Comparison of ENCODE assay signal across 23 cellular contexts in the genomic region with DNA sequence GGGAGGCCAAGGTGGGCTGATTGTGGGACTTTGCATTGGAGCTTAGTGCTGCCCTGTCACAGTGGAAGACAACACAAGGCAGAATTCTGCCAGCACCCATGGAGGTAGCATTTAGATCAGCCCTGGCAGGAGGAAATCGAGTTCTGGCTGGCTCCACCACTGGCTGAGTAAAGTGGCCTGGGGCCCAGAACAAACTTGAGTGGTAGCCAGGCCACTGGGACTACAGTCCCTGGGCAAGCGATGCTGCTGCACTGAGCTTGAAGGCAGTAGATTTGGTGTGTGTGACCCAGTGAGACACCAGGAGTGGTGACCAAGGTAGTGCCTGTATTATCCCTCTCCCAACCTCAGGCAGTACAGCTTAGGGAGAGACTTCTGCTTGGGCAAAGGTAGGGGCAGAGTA. TPM values are rescaled to one million over a fixed set of nuclear protein-coding genes. Genes with fewer than 3 reads are reported as not detected.
A peak's percentile ranks its signal among the peaks of the same experiment; 100 is the strongest.
DNase-seq lines count a peak whose midpoint lies in the region; ATAC-seq, FAIRE-seq and TF ChIP-seq lines count a peak whose summit lies in the region.
"Had no signal": no experiment of that assay in that cellular context is flagged by ENCODE, and none has a peak within 500 bp of the region (broad histone marks: within the 10 kb centered on the region; RNA-seq: fewer than 3 reads in every experiment).

No MANE protein-coding gene starts in this region.

- 17 to 19% methylated on average over 2 of the region's 2 CpGs for WGBS in GM23248 (ENCODE audit: low coverage in 1 of 2, low lambda C conversion rate in 2 of 2, missing lambda C conversion rate in 2 of 2), 2 experiments
- WGBS in K562 (ENCODE audit: insufficient coverage, low coverage, missing lambda C conversion rate): 34% methylated on average over 2 of the region's 2 CpGs

- H3K4me3 ChIP-seq in GM23248: no peak overlapping the region
- H3K4me3 ChIP-seq in MG63: no peak overlapping the region
- no peak overlapping the region for H3K4me3 ChIP-seq in K562
- H3K4me3 ChIP-seq: BLaER1 treated with 17β-estradiol and CSF1 and Interleukin-3, amounts not matched to agents 10 nM and 100 nM; SJCRH30 had no signal

- DNase-seq in GM23248 (peak; percentile 4), MG63 (peak; percentile 79), K562 (ENCODE audit: extremely low read depth in 1 of 4, low spot score in 3 of 4) (no peak), omental fat pad (ENCODE audit: low spot score) (no peak), GM13977 (ENCODE audit: low spot score) (no peak)
- DNase-seq in activated CD4-positive, alpha-beta T cell treated with anti-CD3 and anti-CD28 coated beads, Interleukin-2, amount 10 ng/mL, durations not matched to agents 7 days and 5 days: no peak
- DNase-seq: CD8-positive, alpha-beta memory T cell; DMS79; HFFc6; Kasumi-1; NCI-H1105 treated with DMSO at 0.1 percent for 48 hours; NCI-H1694 treated with DMSO at 0.1 percent for 48 hours; NCI-H2107; NCI-H510A treated with DMSO at 0.1 percent for 48 hours; NCI-H774; RPMI8226; SJCRH30 had no signal

- no peak overlapping the region for H3K4me3 Mint-ChIP-seq in activated CD4-positive, alpha-beta T cell treated with anti-CD3 and anti-CD28 coated beads, Interleukin-2, amount 10 ng/mL, durations not matched to agents 7 days and 5 days
- H3K4me3 Mint-ChIP-seq: CD8-positive, alpha-beta memory T cell; HFFc6 had no signal

- TF ChIP-seq RAD21 in K562 (CRISPR knock-in tag; conservative IDR thresholded peaks at IDR 0.05 in 1 of 2, IDR thresholded peaks at IDR 0.05 in 1 of 2): no peak

- no peaks in the 10 kb centered on the region for H3K36me3 Mint-ChIP-seq in activated CD4-positive, alpha-beta T cell treated with anti-CD3 and anti-CD28 coated beads, Interleukin-2, amount 10 ng/mL, durations not matched to agents 7 days and 5 days (ENCODE audit: low read depth)

- no peak for TF ChIP-seq POLR2A in K562 (conservative IDR thresholded peaks at IDR 0.05)

- H2AFZ ChIP-seq in GM23248 (no peak overlapping the region), K562 (ENCODE audit: low read depth, low read length) (no peak overlapping the region)

- H3K36me3 ChIP-seq in GM23248 (ENCODE audit: low read depth) (no peaks in the 10 kb centered on the region), MG63 (no peaks in the 10 kb centered on the region), K562 (ENCODE audit: control insufficient read depth, insufficient read depth, low read length) (no peaks in the 10 kb centered on the region)
- H3K36me3 ChIP-seq: BLaER1 treated with 17β-estradiol and CSF1 and Interleukin-3, amounts not matched to agents 10 nM and 100 nM; SJCRH30 had no signal

- H3K9me3 ChIP-seq in GM23248 (ENCODE audit: low read depth): no peaks in the 10 kb centered on the region
- H3K9me3 ChIP-seq in MG63: peaks cover 3% of the 10 kb centered on the region
- H3K9me3 ChIP-seq in K562 (replicated peaks; ENCODE audit: control insufficient read depth, insufficient read depth, low read depth, low read length): peaks cover 19% of the 10 kb centered on the region
- H3K9me3 ChIP-seq: SJCRH30 had no signal

- H3K9me3 Mint-ChIP-seq in activated CD4-positive, alpha-beta T cell treated with anti-CD3 and anti-CD28 coated beads, Interleukin-2, amount 10 ng/mL, durations not matched to agents 7 days and 5 days: peaks cover 8% of the 10 kb centered on the region

- no peak for FAIRE-seq in K562 (lab: Jason Lieb, UNC)
- FAIRE-seq: D721Med, GM12892 had no signal

- peaks cover 3% of the 10 kb centered on the region for H3K27me3 Mint-ChIP-seq in activated CD4-positive, alpha-beta T cell treated with anti-CD3 and anti-CD28 coated beads, Interleukin-2, amount 10 ng/mL, durations not matched to agents 7 days and 5 days

- ATAC-seq in K562 (peak; percentile 43; the same call in 2 of the 3 replicates), omental fat pad (ENCODE audit: low FRiP score) (peak; percentile 19), HG03108 (IDR thresholded peaks at IDR 0.05; ENCODE audit: unreplicated experiment) (no peak), GM21447 (IDR thresholded peaks at IDR 0.05; ENCODE audit: unreplicated experiment) (no peak)

- H3F3A ChIP-seq in GM23248 (ENCODE audit: insufficient read depth): no peaks in the 10 kb centered on the region

- TF ChIP-seq CTCF in K562 (IDR thresholded peaks at IDR 0.05 in 2 of 3, conservative IDR thresholded peaks at IDR 0.05 in 1 of 3; ENCODE audit: insufficient read depth in 2 of 3, low read depth in 1 of 3, low read length in 3 of 3) (no peak), omental fat pad (IDR thresholded peaks at IDR 0.05) (no peak), GM13977 (IDR thresholded peaks at IDR 0.05; ENCODE audit: extremely low read depth, insufficient read depth, missing control alignments) (no peak)

- H3K27me3 ChIP-seq in GM23248 (replicated peaks; ENCODE audit: insufficient read depth) (peaks cover 12% of the 10 kb centered on the region), MG63 (no peaks in the 10 kb centered on the region), K562 (ENCODE audit: control insufficient read depth in 2 of 2, insufficient read depth in 2 of 2, low read length in 2 of 2) (no peaks in the 10 kb centered on the region)
- H3K27me3 ChIP-seq: BLaER1 treated with 17β-estradiol and CSF1 and Interleukin-3, amounts not matched to agents 10 nM and 100 nM; SJCRH30 had no signal

- H3K27ac ChIP-seq in GM23248 (no peak overlapping the region), K562 (ENCODE audit: extremely low read depth, low read depth, low read length) (no peak overlapping the region)
- H3K27ac ChIP-seq: BLaER1 treated with 17β-estradiol and CSF1 and Interleukin-3, amounts not matched to agents 10 nM and 100 nM; HL-60; SJCRH30 had no signal

- no peak overlapping the region for H3K27ac Mint-ChIP-seq in activated CD4-positive, alpha-beta T cell treated with anti-CD3 and anti-CD28 coated beads, Interleukin-2, amount 10 ng/mL, durations not matched to agents 7 days and 5 days
- H3K27ac Mint-ChIP-seq: CD8-positive, alpha-beta memory T cell; HFFc6 had no signal

- H3K4me1 ChIP-seq in GM23248 (ENCODE audit: insufficient read depth): no peaks in the 10 kb centered on the region
- peaks cover 0 to 13% of the 10 kb centered on the region in 2 experiments; a peak in 3 of 5 replicates for H3K4me1 ChIP-seq in K562 (replicated peaks in 1 of 2; ENCODE audit: control insufficient read depth in 2 of 2, insufficient read depth in 2 of 2, low read length in 2 of 2)
- H3K4me1 ChIP-seq: SJCRH30 had no signal

- in situ Hi-C loops in GM23248 (cut with MboI): no loop called here
- in situ Hi-C loops in K562 (cut with MboI): no loop called here
- in situ Hi-C loops in GM13977 (cut with MboI; ENCODE audit: low pct_unique_long_range_greater_than_20kb, low sequenced_read_pairs, unreplicated experiment): no loop called here

- no peak for TF ChIP-seq EP300 in K562 (IDR thresholded peaks at IDR 0.05; ENCODE audit: low read length)

- H4K20me1 ChIP-seq in GM23248 (ENCODE audit: insufficient read depth): no peaks in the 10 kb centered on the region
- H4K20me1 ChIP-seq in K562 (replicated peaks; ENCODE audit: control insufficient read depth, insufficient read depth, low read length): no peaks in the 10 kb centered on the region
- H4K20me1 ChIP-seq: BLaER1 treated with 17β-estradiol and CSF1 and Interleukin-3, amounts not matched to agents 10 nM and 100 nM had no signal

- POLR2A ChIA-PET in K562 (lab: Yijun Ruan, JAX): no interaction called here
- POLR2A ChIA-PET in activated CD4-positive, alpha-beta T cell treated with anti-CD3 and anti-CD28 coated beads, Interleukin-2, amount 10 ng/mL, durations not matched to agents 7 days and 5 days (lab: Charles Lee): no interaction called here

- H3K9me1 ChIP-seq in K562 (ENCODE audit: control insufficient read depth, insufficient read depth, low read length): no peaks in the 10 kb centered on the region

- intact Hi-C loops in K562 (cut with micrococcal nuclease): no loop called here

- H3K79me2 ChIP-seq in GM23248 (ENCODE audit: insufficient read depth) (no peaks in the 10 kb centered on the region), K562 (ENCODE audit: control insufficient read depth, insufficient read depth, low read length) (no peaks in the 10 kb centered on the region)

- BruUV-seq in K562 (replicated peaks; lab: Mats Ljungman, UMichigan): no TSS peak

- no peaks in the 10 kb centered on the region for H3K4me1 Mint-ChIP-seq in activated CD4-positive, alpha-beta T cell treated with anti-CD3 and anti-CD28 coated beads, Interleukin-2, amount 10 ng/mL, durations not matched to agents 7 days and 5 days
- H3K4me1 Mint-ChIP-seq: CD8-positive, alpha-beta memory T cell had no signal

- no peak overlapping the region for H3K9ac ChIP-seq in GM23248
- no peak overlapping the region for H3K9ac ChIP-seq in K562 (ENCODE audit: insufficient read depth in 1 of 2, low read depth in 2 of 2, low read length in 2 of 2)
- H3K9ac ChIP-seq: BLaER1 treated with 17β-estradiol and CSF1 and Interleukin-3, amounts not matched to agents 10 nM and 100 nM had no signal

- CTCF ChIA-PET in K562 (lab: Yijun Ruan, JAX; ENCODE audit: low intra/inter-chr PET ratio): no interaction called here
- CTCF ChIA-PET in activated CD4-positive, alpha-beta T cell treated with anti-CD3 and anti-CD28 coated beads, Interleukin-2, amount 10 ng/mL, durations not matched to agents 7 days and 5 days (lab: Charles Lee): no interaction called here

- H3K4me2 ChIP-seq in GM23248 (ENCODE audit: unreplicated experiment) (no peak overlapping the region), K562 (ENCODE audit: insufficient read depth, low read length) (no peak overlapping the region)
- H3K4me2 ChIP-seq: BLaER1 treated with 17β-estradiol and CSF1 and Interleukin-3, amounts not matched to agents 10 nM and 100 nM had no signal

- H3K9me2 ChIP-seq in GM23248 (ENCODE audit: insufficient read depth): no peaks in the 10 kb centered on the region

RNA-seq across cellular contexts. Expression of a gene that starts 22.5 kb away (rescaled TPM):
- 60.6 and 60.8 TPM in 2 replicates for total RNA-seq in GM23248 (2014; rRNA removed; shearing (Covaris generic))
- polyA plus RNA-seq in GM23248 (2016; fragmentation: Nextera tagmentation; extraction: Ambion mirVana): 20.1 and 21.3 TPM in 2 replicates
- total RNA-seq in MG63 (2014; rRNA removed; shearing (Covaris generic); ENCODE audit: low replicate concordance): 42.8 and 71.7 TPM in 2 replicates
- total RNA-seq in K562 (2011; cell fraction: chromatin; rRNA removed; ENCODE audit: low replicate concordance): 31.4 and 70.8 TPM in 2 replicates
- 18.7 and 21.8 TPM in 2 replicates for total RNA-seq in K562 (2011; cell fraction: nucleolus; rRNA removed)
- 46.7 and 75.7 TPM in 2 replicates for total RNA-seq in K562 (2011; cell fraction: nucleoplasm; rRNA removed)
- 34.0 and 36.0 TPM in 2 replicates for total RNA-seq in K562 (2014; rRNA removed)
- 72.4 and 78.0 TPM in 2 replicates for total RNA-seq in K562 (2014; rRNA removed; fragmentation: Illumina TruSeq; extraction: Trizol)
- 49.2 and 55.2 TPM in 2 replicates for total RNA-seq in K562 (2015; rRNA removed; fragmentation: Illumina TruSeq; extraction: Trizol)
- 42.6 and 43.3 TPM in 2 replicates for total RNA-seq in K562 (2021)
- 63.6 and 71.0 TPM in 2 replicates for polyA plus RNA-seq in K562 (2011; rRNA removed)
- 8.5 and 31.3 TPM in 2 replicates for polyA plus RNA-seq in K562 (2011; cell fraction: cytosol; rRNA removed)
- 27.2 and 68.0 TPM in 2 replicates for polyA plus RNA-seq in K562 (2011; cell fraction: nucleus; rRNA removed)
- 18.7 and 19.1 TPM in 2 replicates for polyA plus RNA-seq in K562 (2012)
- polyA plus RNA-seq in K562 (2014; fragmentation: Illumina TruSeq; extraction: Trizol): 32.9 and 38.3 TPM in 2 replicates
- polyA plus RNA-seq in K562 (2014; fragmentation: Nextera tagmentation; extraction: Ambion mirVana): 10 to 100 TPM; 13.1 to 20.5 TPM
- 27.7 and 28.9 TPM in 2 replicates for polyA plus RNA-seq in K562 (2014; rRNA removed)
- 93.8 and 130 TPM in 2 replicates for polyA minus RNA-seq in K562 (2011; rRNA and poly(A)+ RNA removed)
- polyA minus RNA-seq in K562 (2011; cell fraction: cytosol; rRNA and poly(A)+ RNA removed): 46.0 and 46.8 TPM in 2 replicates
- 33.4 and 86.7 TPM in 2 replicates for polyA minus RNA-seq in K562 (2011; cell fraction: nucleus; rRNA and poly(A)+ RNA removed)
- total RNA-seq in omental fat pad: 10 to 100 TPM; 56.9 to 83.1 (median 71.5) TPM
- total RNA-seq in activated CD4-positive, alpha-beta T cell treated with anti-CD3 and anti-CD28 coated beads, Interleukin-2, amount 10 ng/mL, durations not matched to agents 7 days and 5 days: 10 to 100 TPM; 57.3 to 60.6 TPM

Comparison
In these comparisons a context has a peak if more than half of its experiments do, and no peak if none do; other contexts are left out.
1. DNase-seq: peak in GM23248 (single experiment) and MG63 (single experiment); none in K562 (0 of 4), omental fat pad (single experiment), GM13977 (single experiment) and activated CD4-positive, alpha-beta T cell treated with anti-CD3 and anti-CD28 coated beads, Interleukin-2, amount 10 ng/mL, durations not matched to agents 7 days and 5 days (single experiment).
2. ATAC-seq: peak in K562 (single experiment) and omental fat pad (single experiment); none in HG03108 (single experiment) and GM21447 (single experiment).